In genomic region chr1:85463666-85464496, GRCh38 we compare ENCODE assay signal across 9 cellular contexts. TPM values are rescaled to one million over a fixed set of nuclear protein-coding genes. Genes with fewer than 3 reads are reported as not detected.
DNase-seq lines count a peak whose midpoint lies in the region; ATAC-seq and TF ChIP-seq lines count a peak whose summit lies in the region.
"Had no signal": no experiment of that assay in that cellular context is flagged by ENCODE, and none has a peak within 500 bp of the region (broad histone marks: within the 10 kb centered on the region; RNA-seq: fewer than 3 reads in every experiment).

No MANE protein-coding gene starts in this region.

- intact Hi-C loops in right lobe of liver (cut with DNase I), result no loop called here
- intact Hi-C loops in posterior vena cava (cut with DNase I), result loop anchor here in 1 of 2 donors (10.0 kb wide), 2 partner anchors 121 to 129 kb away; partner anchors contain the start of gene CCN1

- 1% methylated on average over 16 of the region's 26 CpGs for WGBS in right lobe of liver (ENCODE audit: insufficient coverage, low coverage, low lambda C conversion rate, missing lambda C conversion rate)
- WGBS in tibial nerve, 2 donors, result 4 to 7% methylated on average over 25 to 26 of the region's 26 CpGs

- H3K4me1 ChIP-seq in right lobe of liver, result peaks cover 0 to 46% (median 20%) of the 10 kb centered on the region in 4 donors
- peaks cover 0 to 23% (median 0%) of the 10 kb centered on the region in 4 donors for H3K4me1 ChIP-seq in tibial nerve

- H3K4me3 ChIP-seq in choroid plexus epithelial cell (ENCODE audit: low read depth, low read length) (peak overlapping the region; percentile 80), right lobe of liver (peak overlapping the region; percentile 62 to 75 (median 70)), tibial nerve (peak overlapping the region; percentile 53 to 79 (median 64))

- peak; percentile 6 to 21 (median 15) for ATAC-seq in right lobe of liver

- TF ChIP-seq CTCF in choroid plexus epithelial cell (conservative IDR thresholded peaks at IDR 0.05; ENCODE audit: low read depth, low read length), result peak; percentile 6
- TF ChIP-seq CTCF in right lobe of liver (IDR thresholded peaks at IDR 0.05), result no peak
- no peak for TF ChIP-seq CTCF in tibial nerve (IDR thresholded peaks at IDR 0.05)

- H3K36me3 ChIP-seq in right lobe of liver, result no peaks in the 10 kb centered on the region
- H3K36me3 ChIP-seq in tibial nerve, result no peaks in the 10 kb centered on the region

- TF ChIP-seq POLR2A in right lobe of liver (IDR thresholded peaks at IDR 0.05) (no peak), tibial nerve (IDR thresholded peaks at IDR 0.05) (no peak)

- H3K27me3 ChIP-seq in right lobe of liver (no peaks in the 10 kb centered on the region), tibial nerve (no peaks in the 10 kb centered on the region)

- H3K9me3 ChIP-seq in right lobe of liver (no peaks in the 10 kb centered on the region), tibial nerve (no peaks in the 10 kb centered on the region)

- no peak for TF ChIP-seq EP300 in tibial nerve (IDR thresholded peaks at IDR 0.05)

- peak; percentile 65 for DNase-seq in NCI-H510A treated with DMSO at 0.1 percent for 48 hours (lab: John Stamatoyannopoulos, UW)
- DNase-seq in NCI-H510A (lab: John Stamatoyannopoulos, UW), result no peak
- DNase-seq in NCI-H345 (lab: John Stamatoyannopoulos, UW), result peak; percentile 50
- DNase-seq in choroid plexus epithelial cell (ENCODE audit: low read depth), result no peak
- no peak for DNase-seq in right lobe of liver
- DNase-seq in tibial nerve (ENCODE audit: low spot score in 2 of 2), result no peak
- no peak for DNase-seq in posterior vena cava (ENCODE audit: low spot score)
- no peak for DNase-seq in KG1 (lab: John Stamatoyannopoulos, UW)

- H3K27ac ChIP-seq in right lobe of liver (peak overlapping the region; percentile 65 to 77 (median 68)), tibial nerve (peak overlapping the region; percentile 9 to 84 (median 76))

RNA-seq across cellular contexts. Expression of gene DDAH1, which starts 1.1 kb away (rescaled TPM):
- total RNA-seq in right lobe of liver (10 to 100 TPM; 54.9 to 94.9 (median 66.2) TPM), tibial nerve (10 to 100 TPM; 17.7 to 23.4 (median 21.8) TPM), posterior vena cava (10 to 100 TPM; 31.8 to 46.1 TPM)
- total RNA-seq: activated naive CD4-positive, alpha-beta T cell treated with anti-CD3 and anti-CD28 coated beads, Interleukin-2, amount 50 U/mL, for 72 hours had no signal

Comparison
In these comparisons a context has a peak if more than half of its experiments do, and no peak if none do; other contexts are left out.
1. DNase-seq: peak in NCI-H510A treated with DMSO at 0.1 percent for 48 hours (single experiment) and NCI-H345 (single experiment); none in NCI-H510A (single experiment), choroid plexus epithelial cell (single experiment), right lobe of liver (0 of 3), tibial nerve (0 of 2), posterior vena cava (single experiment) and KG1 (single experiment).
2. Peak in every context shown above with its lines, with median percentiles within 50 percentile points of each other: H3K4me3 ChIP-seq.